29 cellular contexts compared by ENCODE assay signal in genomic region chr15:34809186-34809585, GRCh38. TPM values are rescaled to one million over a fixed set of nuclear protein-coding genes. Genes with fewer than 3 reads are reported as not detected.
"Had no signal": no experiment of that assay in that cellular context is flagged by ENCODE, and none has a peak within 500 bp of the region (broad histone marks: within the 10 kb centered on the region; RNA-seq: fewer than 3 reads in every experiment).

No MANE protein-coding gene starts in this region.

- ATAC-seq: activated CD4-positive, alpha-beta T cell treated with anti-CD3 and anti-CD28 coated beads for 36 hours; activated T-helper 17 cell treated with anti-CD3 and anti-CD28 coated beads, Interleukin-2, amount 50 U/mL, for 72 hours had no signal

- H3K27ac ChIP-seq: WERI-Rb-1 had no signal

- DNase-seq: activated CD4-positive, alpha-beta memory T cell treated with anti-CD3 and anti-CD28 coated beads, Interleukin-2, amount 10 ng/mL, durations not matched to agents 7 days and 5 days; activated CD4-positive, alpha-beta T cell treated with anti-CD3 and anti-CD28 coated beads for 36 hours; activated CD4-positive, alpha-beta T cell treated with anti-CD3 and anti-CD28 coated beads, Interleukin-2, amount 50 U/mL, for 1 hour; activated gamma-delta T cell; activated naive CD4-positive, alpha-beta T cell treated with anti-CD3 and anti-CD28 coated beads for 36 hours; activated T-cell treated with anti-CD3 and anti-CD28 coated beads for 4 hours; activated T-cell treated with anti-CD3 and anti-CD28 coated beads, Interleukin-2, amount 50 U/mL, for 48 hours; amygdala; cerebellar nuclear complex; Karpas-422; NCI-H1092 treated with DMSO at 0.1 percent for 48 hours; NCI-H1417 treated with DMSO at 0.1 percent for 48 hours; NCI-H1694; NCI-H2029; NCI-H2107; NCI-H2171 treated with DMSO at 0.1 percent for 48 hours; NCI-H226; NCI-H526; NCI-H774; SIG-M5; T-helper 1 cell; WERI-Rb-1 had no signal

- H3K9me3 Mint-ChIP-seq: activated CD4-positive, alpha-beta memory T cell treated with anti-CD3 and anti-CD28 coated beads, Interleukin-2, amount 10 ng/mL, durations not matched to agents 7 days and 5 days had no signal

- H3K4me3 Mint-ChIP-seq: activated CD4-positive, alpha-beta memory T cell treated with anti-CD3 and anti-CD28 coated beads, Interleukin-2, amount 10 ng/mL, durations not matched to agents 7 days and 5 days; activated CD4-positive, alpha-beta T cell treated with anti-CD3 and anti-CD28 coated beads for 36 hours; activated naive CD4-positive, alpha-beta T cell treated with anti-CD3 and anti-CD28 coated beads for 36 hours; activated naive CD8-positive, alpha-beta T cell; activated T-helper 17 cell treated with anti-CD3 and anti-CD28 coated beads, Interleukin-2, amount 50 U/mL, for 72 hours had no signal

- H3K27ac Mint-ChIP-seq: activated CD4-positive, alpha-beta memory T cell treated with anti-CD3 and anti-CD28 coated beads, Interleukin-2, amount 10 ng/mL, durations not matched to agents 7 days and 5 days; activated CD4-positive, alpha-beta T cell treated with anti-CD3 and anti-CD28 coated beads for 36 hours; activated naive CD4-positive, alpha-beta T cell treated with anti-CD3 and anti-CD28 coated beads for 36 hours; activated naive CD8-positive, alpha-beta T cell; activated T-helper 17 cell treated with anti-CD3 and anti-CD28 coated beads, Interleukin-2, amount 50 U/mL, for 72 hours had no signal

- H3K36me3 ChIP-seq: WERI-Rb-1 had no signal

- H3K4me1 Mint-ChIP-seq: activated CD4-positive, alpha-beta memory T cell treated with anti-CD3 and anti-CD28 coated beads, Interleukin-2, amount 10 ng/mL, durations not matched to agents 7 days and 5 days; activated CD4-positive, alpha-beta T cell treated with anti-CD3 and anti-CD28 coated beads for 36 hours; activated T-helper 17 cell treated with anti-CD3 and anti-CD28 coated beads, Interleukin-2, amount 50 U/mL, for 72 hours had no signal

- H3K36me3 Mint-ChIP-seq: activated naive CD8-positive, alpha-beta T cell had no signal

RNA-seq across cellular contexts. Expression of gene ACTC1, which starts 13.8 kb away (rescaled TPM):
- total RNA-seq: activated CD4-positive, alpha-beta memory T cell treated with anti-CD3 and anti-CD28 coated beads, Interleukin-2, amount 10 ng/mL, durations not matched to agents 7 days and 5 days; activated CD4-positive, alpha-beta T cell treated with anti-CD3 and anti-CD28 coated beads for 36 hours; activated CD8-positive, alpha-beta memory T cell treated with anti-CD3 and anti-CD28 coated beads for 36 hours; activated naive CD4-positive, alpha-beta T cell treated with anti-CD3 and anti-CD28 coated beads for 36 hours; activated T-helper 17 cell treated with anti-CD3 and anti-CD28 coated beads, Interleukin-2, amount 50 U/mL, for 72 hours; OCI-LY7; RPMI7951; T-helper 2 cell treated with Interferon-gamma antibody and Interleukin-4, amounts not matched to agents 100 ng/mL and 5 ng/mL, for 36 hours had no signal

RNA-seq across cellular contexts. Expression of gene GJD2, which starts 54.4 kb away (rescaled TPM):
- total RNA-seq: activated CD4-positive, alpha-beta memory T cell treated with anti-CD3 and anti-CD28 coated beads, Interleukin-2, amount 10 ng/mL, durations not matched to agents 7 days and 5 days; activated CD4-positive, alpha-beta T cell treated with anti-CD3 and anti-CD28 coated beads for 36 hours; activated CD8-positive, alpha-beta memory T cell treated with anti-CD3 and anti-CD28 coated beads for 36 hours; activated naive CD4-positive, alpha-beta T cell treated with anti-CD3 and anti-CD28 coated beads for 36 hours; activated T-helper 17 cell treated with anti-CD3 and anti-CD28 coated beads, Interleukin-2, amount 50 U/mL, for 72 hours; NCI-H460; OCI-LY7; RPMI7951; T-helper 2 cell treated with Interferon-gamma antibody and Interleukin-4, amounts not matched to agents 100 ng/mL and 5 ng/mL, for 36 hours had no signal
